ENCODE assay signal across 9 cellular contexts in genomic region chr19:14042673-14043608, GRCh38. TPM values are rescaled to one million over a fixed set of nuclear protein-coding genes. Genes with fewer than 3 reads are reported as not detected.
DNase-seq lines count a peak whose midpoint lies in the region; ATAC-seq and TF ChIP-seq lines count a peak whose summit lies in the region.
"Not testable (repeated sequence)": the region's sequence is repeated elsewhere in the genome, so short reads cannot be mapped to it uniquely, and the experiment has no call there.
"Had no signal": no experiment of that assay in that cellular context is flagged by ENCODE, and none has a peak within 500 bp of the region (broad histone marks: within the 10 kb centered on the region; RNA-seq: fewer than 3 reads in every experiment).

No MANE protein-coding gene starts in this region.

- CTCF ChIA-PET in AG04450 (lab: Charles Lee): interaction anchor here (0.6 to 2.2 kb wide), 10 partner anchors 8 to 414 kb away, joined by 3 to 12 read pairs (median 3); partner anchors contain the start of gene IL27RA
- CTCF ChIA-PET in PC-9 (lab: Charles Lee): interaction anchor here (0.5 to 1.5 kb wide), 4 partner anchors 11 to 1436 kb away, joined by 4 to 12 read pairs (median 8); partner anchors contain the start of gene IL27RA

- POLR2A ChIA-PET in AG04450 (lab: Yijun Ruan, JAX): not testable (repeated sequence)
- POLR2A ChIA-PET in PC-9 (lab: Charles Lee; ENCODE audit: unreplicated experiment): interaction anchor here (0.6 kb wide), 1 partner anchor 409 kb away, joined by 11 read pairs; no protein-coding TSS in a partner anchor

- not testable (repeated sequence) for H3K9me3 ChIP-seq in AG04450 (ENCODE audit: control insufficient read depth, insufficient read depth, low read length); PC-9 (ENCODE audit: insufficient read depth, low read depth); psoas muscle

- H3K79me2 ChIP-seq in PC-9 (ENCODE audit: low read depth): not testable (repeated sequence)

- H3K4me1 Mint-ChIP-seq in activated T-cell treated with anti-CD3 and anti-CD28 coated beads, Interleukin-2, amount 50 U/mL, for 24 hours (ENCODE audit: low read depth): peaks cover 11% of the 10 kb centered on the region
- peaks cover 17 to 18% of the 10 kb centered on the region in 2 donors for H3K4me1 Mint-ChIP-seq in effector memory CD8-positive, alpha-beta T cell (ENCODE audit: low read depth in 2 of 2)

- H3K4me3 ChIP-seq in AG04450 (ENCODE audit: low read depth, low read length); GM12865 (ENCODE audit: low read depth, low read length); LNCaP clone FGC (ENCODE audit: low read depth, low read length); PC-9: not testable (repeated sequence)
- peak overlapping the region; percentile 36 for H3K4me3 ChIP-seq in psoas muscle

- H2AFZ ChIP-seq in PC-9: not testable (repeated sequence)

- intact Hi-C loops in PC-9 (cut with micrococcal nuclease; ENCODE audit: unreplicated experiment) (loop anchor here (1.0 kb wide), 1 partner anchor 163 kb away; no protein-coding TSS in a partner anchor), psoas muscle (cut with DNase I) (loop anchor here in 1 of 2 donors (2.0 kb wide), 1 partner anchor 162 kb away; no protein-coding TSS in a partner anchor)

- not testable (repeated sequence) for H3K4me3 Mint-ChIP-seq in activated T-cell treated with anti-CD3 and anti-CD28 coated beads, Interleukin-2, amount 50 U/mL, for 24 hours
- peak overlapping the region; percentile 51 to 56 for H3K4me3 Mint-ChIP-seq in effector memory CD8-positive, alpha-beta T cell

- peak; percentile 80 for ATAC-seq in effector memory CD8-positive, alpha-beta T cell (replicated peaks)
- ATAC-seq in psoas muscle: peak; percentile 75 to 94 (median 90)

- not testable (repeated sequence) for H3K36me3 ChIP-seq in PC-9 (ENCODE audit: low read depth); psoas muscle (ENCODE audit: insufficient read depth in 1 of 2, low read depth in 1 of 2)

- TF ChIP-seq CTCF in AG04450 (IDR thresholded peaks at IDR 0.05; ENCODE audit: low read depth, low read length) (peak; percentile 52; the same call in 1 of the 2 replicates), GM12865 (IDR thresholded peaks at IDR 0.05; ENCODE audit: insufficient read depth, low read depth, low read length, missing control alignments) (peak; percentile 55), LNCaP clone FGC (IDR thresholded peaks at IDR 0.05; ENCODE audit: control insufficient read depth, extremely low read depth, insufficient read depth) (peak; percentile 41; the same call in 1 of the 2 replicates), PC-9 (conservative IDR thresholded peaks at IDR 0.05) (peak; percentile 76), psoas muscle (IDR thresholded peaks at IDR 0.05) (peak; percentile 57)

- not testable (repeated sequence) for DNase-seq in AG04450 (ENCODE audit: low read depth, low spot score); activated T-cell treated with anti-CD3 and anti-CD28 coated beads, Interleukin-2, amount 50 U/mL, for 24 hours
- DNase-seq in GM12865 (ENCODE audit: low read depth) (peak; percentile 88), LNCaP clone FGC (ENCODE audit: low read depth) (peak; percentile 14), PC-9 (peak; percentile 51 to 56), iris pigment epithelial cell (ENCODE audit: low read depth) (peak; percentile 65), psoas muscle (peak in 1 of 2 donors; percentile 39)
- peak; percentile 52 to 63 (median 52) for DNase-seq in effector memory CD8-positive, alpha-beta T cell

- not testable (repeated sequence) for BruUV-seq in PC-9 (replicated peaks; lab: Mats Ljungman, UMichigan)

- not testable (repeated sequence) for H3K4me1 ChIP-seq in PC-9 (replicated peaks; ENCODE audit: insufficient read depth)
- peaks cover 10% of the 10 kb centered on the region for H3K4me1 ChIP-seq in psoas muscle

- H3K4me2 ChIP-seq in PC-9: not testable (repeated sequence)

- WGBS in psoas muscle, 3 donors: 33 to 40% (median 34%) methylated on average over 19 of the region's 19 CpGs

- not testable (repeated sequence) for H3K27me3 Mint-ChIP-seq in activated T-cell treated with anti-CD3 and anti-CD28 coated beads, Interleukin-2, amount 50 U/mL, for 24 hours; effector memory CD8-positive, alpha-beta T cell

- not testable (repeated sequence) for H3K27ac ChIP-seq in AG04450 (ENCODE audit: low read depth, low read length); PC-9
- peak overlapping the region; percentile 67 for H3K27ac ChIP-seq in psoas muscle

- not testable (repeated sequence) for H3F3A ChIP-seq in PC-9 (ENCODE audit: insufficient read depth, low read depth)

- H3K27ac Mint-ChIP-seq in activated T-cell treated with anti-CD3 and anti-CD28 coated beads, Interleukin-2, amount 50 U/mL, for 24 hours: peak overlapping the region; percentile 77
- peak overlapping the region; percentile 97 to 98 for H3K27ac Mint-ChIP-seq in effector memory CD8-positive, alpha-beta T cell

- not testable (repeated sequence) for H3K27me3 ChIP-seq in AG04450 (ENCODE audit: control insufficient read depth, insufficient read depth, low read length); PC-9 (ENCODE audit: insufficient read depth, low read depth); psoas muscle (ENCODE audit: insufficient read depth in 3 of 3, low read length in 2 of 3)

- not testable (repeated sequence) for H3K9me2 ChIP-seq in PC-9 (ENCODE audit: insufficient read depth)

- H3K36me3 Mint-ChIP-seq in activated T-cell treated with anti-CD3 and anti-CD28 coated beads, Interleukin-2, amount 50 U/mL, for 24 hours (ENCODE audit: low read depth): peaks cover 83% of the 10 kb centered on the region
- peaks cover 100% of the 10 kb centered on the region for H3K36me3 Mint-ChIP-seq in effector memory CD8-positive, alpha-beta T cell (ENCODE audit: insufficient read depth)

- H3K9me3 Mint-ChIP-seq in activated T-cell treated with anti-CD3 and anti-CD28 coated beads, Interleukin-2, amount 50 U/mL, for 24 hours; effector memory CD8-positive, alpha-beta T cell: not testable (repeated sequence)

- not testable (repeated sequence) for H4K20me1 ChIP-seq in PC-9 (ENCODE audit: insufficient read depth)

RNA-seq across cellular contexts. Expression of gene IL27RA, which starts 11.4 kb away (rescaled TPM):
- polyA plus RNA-seq in AG04450 (2011; rRNA removed) (4.5 and 5.4 TPM in 2 replicates), psoas muscle (1 to 10 TPM; 1.5 to 3.2 (median 2.5) TPM)
- polyA minus RNA-seq in AG04450 (2011; rRNA and poly(A)+ RNA removed): 3.4 and 4.2 TPM in 2 replicates
- total RNA-seq in PC-9 (2021) (7.8 and 11.9 TPM in 2 replicates), psoas muscle (1 to 10 TPM; 2.3 to 3.7 (median 2.9) TPM)

RNA-seq across cellular contexts. Expression of gene RLN3, which starts 15.0 kb away (rescaled TPM):
- polyA plus RNA-seq in AG04450 (2011; rRNA removed): not detected in 2 replicates
- polyA minus RNA-seq in AG04450 (2011; rRNA and poly(A)+ RNA removed): not detected in 2 replicates
- not detected in 2 replicates for total RNA-seq in PC-9 (2021)
- total RNA-seq in psoas muscle: not detected
- polyA plus RNA-seq in psoas muscle: not detected
- total RNA-seq: T-helper 1 cell treated with Interleukin-12 subunit alpha and Interleukin-12 subunit beta and Interleukin-4 antibody, amounts not matched to agents 30 ng/mL and 1 ng/mL, for 36 hours had no signal

RNA-seq across cellular contexts. Expression of gene PALM3, which starts 18.9 kb away (rescaled TPM):
- polyA plus RNA-seq in AG04450 (2011; rRNA removed): 0.43 and 0.51 TPM in 2 replicates
- 0.22 and 0.41 TPM in 2 replicates for polyA minus RNA-seq in AG04450 (2011; rRNA and poly(A)+ RNA removed)
- total RNA-seq in PC-9 (2021): 25.0 and 28.8 TPM in 2 replicates
- total RNA-seq in psoas muscle: not detected
- polyA plus RNA-seq in psoas muscle: under 1 TPM in 2 of 3 donors, not detected in 1; 0.04 to 0.05 TPM
- total RNA-seq: T-helper 1 cell treated with Interleukin-12 subunit alpha and Interleukin-12 subunit beta and Interleukin-4 antibody, amounts not matched to agents 30 ng/mL and 1 ng/mL, for 36 hours had no signal

RNA-seq across cellular contexts. Expression of gene MISP3, which starts 29.6 kb away (rescaled TPM):
- polyA plus RNA-seq in AG04450 (2011; rRNA removed): 0.27 and 0.56 TPM in 2 replicates
- polyA minus RNA-seq in AG04450 (2011; rRNA and poly(A)+ RNA removed): not detected in 2 replicates
- total RNA-seq in PC-9 (2021): 6.7 and 10.5 TPM in 2 replicates
- 1 to 10 TPM; 2.0 to 6.3 (median 2.9) TPM for total RNA-seq in psoas muscle
- 10 to 100 TPM in 1 of 3 donors, 1 to 10 TPM in 2; 1.8 to 15.4 (median 2.1) TPM for polyA plus RNA-seq in psoas muscle

RNA-seq across cellular contexts. Expression of gene RFX1, which starts 36.8 kb away (rescaled TPM):
- polyA plus RNA-seq in AG04450 (2011; rRNA removed): 0.38 and 0.63 TPM in 2 replicates
- 1.00 and 1.1 TPM in 2 replicates for polyA minus RNA-seq in AG04450 (2011; rRNA and poly(A)+ RNA removed)
- 20.6 and 25.5 TPM in 2 replicates for total RNA-seq in PC-9 (2021)
- total RNA-seq in psoas muscle: 10 to 100 TPM in 1 of 4 donors, 1 to 10 TPM in 3; 5.9 to 10.1 (median 7.8) TPM
- 1 to 10 TPM; 2.9 to 6.4 (median 5.1) TPM for polyA plus RNA-seq in psoas muscle

Comparison
In these comparisons a context has a peak if more than half of its experiments do, and no peak if none do; other contexts are left out.
1. RNA of gene PALM3, which starts 18.9 kb away (total RNA-seq): 25.0 to 28.8 TPM in PC-9; not detected in psoas muscle; every median in the first group is over 10 times any median in the second.
2. Peak in every context shown above with its lines, with median percentiles within 50 percentile points of each other: CTCF ChIP-seq.